Comparison of ENCODE assay signal across 23 cellular contexts in genomic region chr5:168705321-168705720, GRCh38.
DNase-seq lines count a peak whose midpoint lies in the region; ATAC-seq, FAIRE-seq and TF ChIP-seq lines count a peak whose summit lies in the region.
"Had no signal": no experiment of that assay in that cellular context is flagged by ENCODE, and none has a peak within 500 bp of the region (broad histone marks: within the 10 kb centered on the region; RNA-seq: fewer than 3 reads in every experiment).

No MANE protein-coding gene starts in this region.

- H3K4me3 ChIP-seq in HepG2 (replicated peaks in 1 of 3; ENCODE audit: insufficient read depth in 1 of 3, low read depth in 2 of 3, low read length in 3 of 3) (no peak overlapping the region), right lobe of liver (no peak overlapping the region)
- H3K4me3 ChIP-seq: A549; BLaER1 treated with 17β-estradiol and CSF1 and Interleukin-3, amounts not matched to agents 10 nM and 100 nM had no signal

- DNase-seq in HepG2 (ENCODE audit: low spot score) = no peak
- no peak for DNase-seq in right lobe of liver
- no peak for DNase-seq in HTR-8/SVneo (ENCODE audit: insufficient read length, low spot score)
- no peak for DNase-seq in neural crest cell (ENCODE audit: low read depth, low spot score)
- DNase-seq in stimulated activated CD4-positive, alpha-beta T cell treated with anti-CD3 and anti-CD28 coated beads, Interleukin-4, amount 100 ng/mL, for 24 hours = no peak
- DNase-seq: AML-193; Caco-2; Calu3; CD4-positive, alpha-beta T cell; CD8-positive, alpha-beta T cell; DMS79 treated with DMSO at 0.1 percent for 48 hours; GF-D8 had no signal

- TF ChIP-seq POLR2A in HepG2 (IDR thresholded peaks at IDR 0.05; ENCODE audit: insufficient read depth in 1 of 2, low read depth in 2 of 2, low read length in 2 of 2) = no peak
- TF ChIP-seq POLR2A in right lobe of liver (IDR thresholded peaks at IDR 0.05) = no peak

- CTCF ChIA-PET in HepG2 (lab: Yijun Ruan, JAX; ENCODE audit: low intra/inter-chr PET ratio, low total read pairs) = no interaction called here

- TF ChIP-seq EP300 in HepG2 (IDR thresholded peaks at IDR 0.05; ENCODE audit: low read depth in 2 of 2, low read length in 2 of 2) (no peak), HepG2 (CRISPR knock-in tag; IDR thresholded peaks at IDR 0.05; ENCODE audit: borderline replicate concordance) (no peak)

- no peak overlapping the region for H3K4me2 ChIP-seq in HepG2 (ENCODE audit: low read depth, low read length)
- H3K4me2 ChIP-seq: A549; BLaER1 treated with 17β-estradiol and CSF1 and Interleukin-3, amounts not matched to agents 10 nM and 100 nM had no signal

- 0% methylated on average over 1 of the region's 1 CpG for whole genome bisulfite sequencing in HepG2 (ENCODE audit: low lambda C conversion rate)
- WGBS in right lobe of liver (ENCODE audit: insufficient coverage, low coverage, low lambda C conversion rate, missing lambda C conversion rate) = 100% methylated on average over 1 of the region's 1 CpG

- no TSS peak for BruUV-seq in HepG2 (replicated peaks; lab: Mats Ljungman, UMichigan)

- H3K4me3 Mint-ChIP-seq in neural crest cell = no peak overlapping the region
- H3K4me3 Mint-ChIP-seq: B cell; CD4-positive, alpha-beta T cell; CD8-positive, alpha-beta T cell had no signal

- TF ChIP-seq CTCF in HepG2 (CRISPR knock-in tag; IDR thresholded peaks at IDR 0.05) (no peak), right lobe of liver (IDR thresholded peaks at IDR 0.05) (no peak), neural crest cell (conservative IDR thresholded peaks at IDR 0.05) (no peak)

- no peaks in the 10 kb centered on the region for H3K9me3 Mint-ChIP-seq in neural crest cell
- H3K9me3 Mint-ChIP-seq: CD4-positive, alpha-beta T cell; CD8-positive, alpha-beta T cell had no signal

- H3K9me3 ChIP-seq in HepG2 (ENCODE audit: low read length) = no peaks in the 10 kb centered on the region
- H3K9me3 ChIP-seq in right lobe of liver = no peaks in the 10 kb centered on the region
- H3K9me3 ChIP-seq: A549; BLaER1 treated with 17β-estradiol and CSF1 and Interleukin-3, amounts not matched to agents 10 nM and 100 nM; Caco-2 had no signal

- intact Hi-C loops in HepG2 (cut with micrococcal nuclease; ENCODE audit: unreplicated experiment) (loop anchor here (5.0 kb wide), 1 partner anchor 442 kb away; no protein-coding TSS in a partner anchor), right lobe of liver (cut with DNase I) (no loop called here)

- in situ Hi-C loops in HepG2 (cut with HindIII; ENCODE audit: extremely low pct_ligation_motif_present, low pct_unique_long_range_greater_than_20kb) = no loop called here

- H2AFZ ChIP-seq in HepG2 (ENCODE audit: low read length) = no peak overlapping the region

- peaks cover 9% of the 10 kb centered on the region for H3K4me1 Mint-ChIP-seq in neural crest cell
- H3K4me1 Mint-ChIP-seq: B cell had no signal

- H3K27ac Mint-ChIP-seq in neural crest cell (ENCODE audit: unreplicated experiment) = peak overlapping the region; percentile 7
- H3K27ac Mint-ChIP-seq: B cell; CD4-positive, alpha-beta T cell; CD8-positive, alpha-beta T cell had no signal

- POLR2A ChIA-PET in HepG2 (lab: Yijun Ruan, JAX) = no interaction called here

- FAIRE-seq in HepG2 (lab: Jason Lieb, UNC) (no peak), HTR-8/SVneo (lab: Jason Lieb, UNC) (peak; percentile 40)
- FAIRE-seq: A549, D721Med, G401.6, GM12892, GM18507, GM19239 had no signal

- H3K9ac ChIP-seq in HepG2 (ENCODE audit: insufficient read depth, low read depth, low read length) = no peak overlapping the region
- H3K9ac ChIP-seq: BLaER1 treated with 17β-estradiol and CSF1 and Interleukin-3, amounts not matched to agents 10 nM and 100 nM had no signal

- no peak for ATAC-seq in HepG2
- no peak for ATAC-seq in right lobe of liver
- no peak for ATAC-seq in GM18870 (IDR thresholded peaks at IDR 0.05; ENCODE audit: unreplicated experiment)
- ATAC-seq: A549; CD8-positive, alpha-beta T cell had no signal

- H3K79me2 ChIP-seq in HepG2 (ENCODE audit: insufficient read depth, low read length) = no peaks in the 10 kb centered on the region

- H3K36me3 ChIP-seq in HepG2 (replicated peaks in 1 of 2; ENCODE audit: control insufficient read depth in 1 of 2, insufficient read depth in 2 of 2, low read length in 2 of 2) (no peaks in the 10 kb centered on the region), right lobe of liver (no peaks in the 10 kb centered on the region)
- H3K36me3 ChIP-seq: BLaER1 treated with 17β-estradiol and CSF1 and Interleukin-3, amounts not matched to agents 10 nM and 100 nM had no signal

- no peaks in the 10 kb centered on the region for H3K27me3 Mint-ChIP-seq in neural crest cell (ENCODE audit: low read depth)
- H3K27me3 Mint-ChIP-seq: CD4-positive, alpha-beta T cell had no signal

- no peaks in the 10 kb centered on the region for H3K4me1 ChIP-seq in HepG2 (ENCODE audit: insufficient read depth, low read length)
- H3K4me1 ChIP-seq in right lobe of liver = no peaks in the 10 kb centered on the region
- H3K4me1 ChIP-seq: A549; BLaER1 treated with 17β-estradiol and CSF1 and Interleukin-3, amounts not matched to agents 10 nM and 100 nM; Caco-2 had no signal

- no peak overlapping the region for H3K27ac ChIP-seq in HepG2 (ENCODE audit: extremely low read length, insufficient read depth, low read length)
- no peak overlapping the region for H3K27ac ChIP-seq in right lobe of liver
- H3K27ac ChIP-seq: 22Rv1; A549; BLaER1 treated with 17β-estradiol and CSF1 and Interleukin-3, amounts not matched to agents 10 nM and 100 nM; C4-2B had no signal

- H3K27me3 ChIP-seq in HepG2 (ENCODE audit: control insufficient read depth in 1 of 2, insufficient read depth in 2 of 2, low read length in 2 of 2) (peaks cover 0 to 17% of the 10 kb centered on the region in 2 experiments; a peak in 2 of 5 replicates), right lobe of liver (no peaks in the 10 kb centered on the region)
- H3K27me3 ChIP-seq: BLaER1 treated with 17β-estradiol and CSF1 and Interleukin-3, amounts not matched to agents 10 nM and 100 nM had no signal

- no peak for TF ChIP-seq RAD21 in HepG2 (CRISPR knock-in tag; IDR thresholded peaks at IDR 0.05)

- no peaks in the 10 kb centered on the region for H3K36me3 Mint-ChIP-seq in neural crest cell (ENCODE audit: low read depth)
- H3K36me3 Mint-ChIP-seq: CD8-positive, alpha-beta T cell had no signal

- H4K20me1 ChIP-seq in HepG2 (ENCODE audit: insufficient read depth, low read length) = no peaks in the 10 kb centered on the region
- H4K20me1 ChIP-seq: BLaER1 treated with 17β-estradiol and CSF1 and Interleukin-3, amounts not matched to agents 10 nM and 100 nM had no signal

TF ChIP-seq in HepG2, 621 proteins besides CTCF, POLR2A, EP300 and RAD21:
- TF ChIP-seq CREB1 (IDR thresholded peaks at IDR 0.05) = peak; percentile 81
- no peak for TF ChIP-seq CREB1 (CRISPR knock-in tag; IDR thresholded peaks at IDR 0.05)
- TF ChIP-seq PTBP1 (IDR thresholded peaks at IDR 0.05; ENCODE audit: low read depth, low read length, poor library complexity, severe bottlenecking) = no peak
